8 cellular contexts compared by ENCODE assay signal in the genomic region with DNA sequence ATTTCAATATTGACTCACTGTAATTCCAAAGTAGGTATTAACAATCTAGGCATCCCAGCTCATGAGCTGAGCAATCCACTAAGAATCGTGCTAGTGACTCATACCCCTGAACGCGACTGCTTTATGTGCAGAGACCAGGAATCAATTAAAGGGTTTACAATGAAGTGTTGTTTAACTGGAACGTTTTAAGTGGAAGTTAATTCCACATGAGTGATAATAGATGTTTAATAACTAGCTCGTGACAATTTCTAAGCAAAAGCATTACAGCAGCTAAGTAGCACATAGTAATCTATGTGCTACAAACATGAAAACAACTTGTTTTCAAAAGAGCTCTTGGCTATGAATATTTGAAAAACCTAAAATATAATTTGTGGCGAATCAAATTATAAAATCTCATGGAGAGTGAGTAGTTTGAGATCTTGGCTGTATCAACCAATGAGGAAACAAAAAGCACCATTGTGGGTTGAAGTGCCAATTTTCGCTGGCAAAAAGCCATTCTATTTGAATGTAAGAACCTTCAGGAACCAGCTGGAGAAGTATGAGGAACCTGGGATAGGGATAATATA. TPM values are rescaled to one million over a fixed set of nuclear protein-coding genes. Genes with fewer than 3 reads are reported as not detected.
DNase-seq lines count a peak whose midpoint lies in the region; ATAC-seq and TF ChIP-seq lines count a peak whose summit lies in the region.

No MANE protein-coding gene starts in this region.

- H3K9me3 Mint-ChIP-seq in Calu3 (ENCODE audit: low read depth, unreplicated experiment) = no peaks in the 10 kb centered on the region
- no peaks in the 10 kb centered on the region for H3K9me3 Mint-ChIP-seq in activated CD8-positive, alpha-beta memory T cell treated with anti-CD3 and anti-CD28 coated beads, Interleukin-2, amount 10 ng/mL, durations not matched to agents 7 days and 5 days (ENCODE audit: low read depth)

- H3K4me3 Mint-ChIP-seq in Calu3 (ENCODE audit: low read depth, unreplicated experiment) = peak overlapping the region; percentile 43
- no peak overlapping the region for H3K4me3 Mint-ChIP-seq in activated CD8-positive, alpha-beta memory T cell treated with anti-CD3 and anti-CD28 coated beads, Interleukin-2, amount 10 ng/mL, durations not matched to agents 7 days and 5 days

- DNase-seq in Calu3 = peak; percentile 74
- peak; percentile 89 for DNase-seq in NCI-H1436 (lab: John Stamatoyannopoulos, UW)
- peak; percentile 94 for DNase-seq in SW480 (ENCODE audit: low spot score)
- DNase-seq in kidney tubule cell (ENCODE audit: low spot score) = peak; percentile 94
- no peak for DNase-seq in putamen (ENCODE audit: low spot score)
- DNase-seq in activated CD8-positive, alpha-beta memory T cell treated with anti-CD3 and anti-CD28 coated beads, Interleukin-2, amount 10 ng/mL, durations not matched to agents 7 days and 5 days = no peak

- peak overlapping the region; percentile 81 for H3K27ac Mint-ChIP-seq in Calu3 (ENCODE audit: unreplicated experiment)
- no peak overlapping the region for H3K27ac Mint-ChIP-seq in activated CD8-positive, alpha-beta memory T cell treated with anti-CD3 and anti-CD28 coated beads, Interleukin-2, amount 10 ng/mL, durations not matched to agents 7 days and 5 days

- BruUV-seq in Calu3 (replicated peaks; lab: Mats Ljungman, UMichigan) = TSS peak; percentile 4

- H3K4me1 Mint-ChIP-seq in Calu3 (ENCODE audit: low read depth, unreplicated experiment) = peaks cover 54% of the 10 kb centered on the region
- H3K4me1 Mint-ChIP-seq in activated CD8-positive, alpha-beta memory T cell treated with anti-CD3 and anti-CD28 coated beads, Interleukin-2, amount 10 ng/mL, durations not matched to agents 7 days and 5 days = no peaks in the 10 kb centered on the region

- ATAC-seq in GM21367 (IDR thresholded peaks at IDR 0.05; ENCODE audit: unreplicated experiment) = no peak
- no peak for ATAC-seq in GM18520 (IDR thresholded peaks at IDR 0.05; ENCODE audit: unreplicated experiment)
- no peak for ATAC-seq in activated CD8-positive, alpha-beta memory T cell treated with anti-CD3 and anti-CD28 coated beads, Interleukin-2, amount 10 ng/mL, durations not matched to agents 7 days and 5 days

- TF ChIP-seq CTCF in Calu3 (IDR thresholded peaks at IDR 0.05; ENCODE audit: unreplicated experiment) = no peak

- intact Hi-C loops in Calu3 (cut with micrococcal nuclease; ENCODE audit: unreplicated experiment) = no loop called here

- no peaks in the 10 kb centered on the region for H3K27me3 Mint-ChIP-seq in Calu3 (ENCODE audit: unreplicated experiment)
- H3K27me3 Mint-ChIP-seq in activated CD8-positive, alpha-beta memory T cell treated with anti-CD3 and anti-CD28 coated beads, Interleukin-2, amount 10 ng/mL, durations not matched to agents 7 days and 5 days = peaks cover 18% of the 10 kb centered on the region

- CTCF ChIA-PET in Calu3 (lab: Charles Lee) = interaction anchor here (0.6 to 2.1 kb wide), 8 partner anchors 8 to 1452 kb away, joined by 3 to 13 read pairs (median 5); a partner anchor contains a TSS
- CTCF ChIA-PET in activated CD8-positive, alpha-beta memory T cell treated with anti-CD3 and anti-CD28 coated beads, Interleukin-2, amount 10 ng/mL, durations not matched to agents 7 days and 5 days (lab: Charles Lee) = interaction anchor here (0.7 kb wide), 1 partner anchor 12 kb away, joined by 3 read pairs; no protein-coding TSS in a partner anchor

- peaks cover 39% of the 10 kb centered on the region for H3K36me3 Mint-ChIP-seq in Calu3 (ENCODE audit: insufficient read depth, unreplicated experiment)
- H3K36me3 Mint-ChIP-seq in activated CD8-positive, alpha-beta memory T cell treated with anti-CD3 and anti-CD28 coated beads, Interleukin-2, amount 10 ng/mL, durations not matched to agents 7 days and 5 days = no peaks in the 10 kb centered on the region

RNA-seq across cellular contexts. Expression of a gene that starts 9.4 kb away (rescaled TPM):
- total RNA-seq in Calu3 (2022) = 75.9 and 114 TPM in 2 replicates
- total RNA-seq in activated CD8-positive, alpha-beta memory T cell treated with anti-CD3 and anti-CD28 coated beads, Interleukin-2, amount 10 ng/mL, durations not matched to agents 7 days and 5 days = 1 to 10 TPM; 2.7 to 3.7 TPM

RNA-seq across cellular contexts. Expression of a gene that starts 27.0 kb away (rescaled TPM):
- not detected in 2 replicates for total RNA-seq in Calu3 (2022)
- not detected for total RNA-seq in activated CD8-positive, alpha-beta memory T cell treated with anti-CD3 and anti-CD28 coated beads, Interleukin-2, amount 10 ng/mL, durations not matched to agents 7 days and 5 days

Comparison
In these comparisons a context has a peak if more than half of its experiments do, and no peak if none do; other contexts are left out.
1. DNase-seq: peak in Calu3 (single experiment), NCI-H1436 (single experiment), SW480 (single experiment) and kidney tubule cell (single experiment); none in putamen (single experiment) and activated CD8-positive, alpha-beta memory T cell treated with anti-CD3 and anti-CD28 coated beads, Interleukin-2, amount 10 ng/mL, durations not matched to agents 7 days and 5 days (single experiment).
2. RNA of a gene that starts 9.4 kb away (total RNA-seq): 75.9 to 114 TPM in Calu3; 2.7 to 3.7 TPM in activated CD8-positive, alpha-beta memory T cell treated with anti-CD3 and anti-CD28 coated beads, Interleukin-2, amount 10 ng/mL, durations not matched to agents 7 days and 5 days; every median in the first group is over 10 times any median in the second.